Comparison of ENCODE assay signal across 2 cellular contexts in genomic region chr22:18934688-18935087, GRCh38. TPM values are rescaled to one million over a fixed set of nuclear protein-coding genes. Genes with fewer than 3 reads are reported as not detected.
"Had no signal": no experiment of that assay in that cellular context is flagged by ENCODE, and none has a peak within 500 bp of the region (broad histone marks: within the 10 kb centered on the region; RNA-seq: fewer than 3 reads in every experiment).

No MANE protein-coding gene starts in this region.

RNA-seq across cellular contexts. Expression of gene PRODH, which starts 1.4 kb away (rescaled TPM):
- total RNA-seq: LHCN-M2, M059J had no signal
